In the genomic region with DNA sequence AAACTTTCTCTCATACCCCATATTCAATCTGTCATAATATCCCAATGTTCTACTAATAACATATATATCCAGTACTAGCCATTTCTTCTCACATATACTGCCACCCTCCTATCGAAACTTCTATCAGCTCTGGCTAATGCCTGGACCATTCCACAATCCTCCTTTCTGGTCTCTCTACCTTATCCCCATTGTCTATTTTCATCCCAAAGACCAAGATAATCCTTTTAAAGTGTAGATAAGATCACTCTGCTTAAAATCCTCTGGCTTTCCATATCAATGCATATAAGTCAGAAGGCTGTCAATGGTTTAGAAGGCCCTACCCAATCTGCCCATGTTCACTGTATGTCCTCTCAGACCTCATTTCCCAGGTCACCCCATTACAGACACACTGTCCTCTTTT, we compare ENCODE assay signal across 22 cellular contexts.
"Had no signal": no experiment of that assay in that cellular context is flagged by ENCODE, and none has a peak within 500 bp of the region (broad histone marks: within the 10 kb centered on the region; RNA-seq: fewer than 3 reads in every experiment).

No MANE protein-coding gene starts in this region.

- H3K4me3 Mint-ChIP-seq: naive thymus-derived CD4-positive, alpha-beta T cell; natural killer cell treated with Interleukin-12 subunit alpha and Interleukin-12 subunit beta and Interleukin-15 and Interleukin-18, amount 100 ng/mL, for 72 hours; stimulated activated memory B cell treated with anti-CD40 and anti-IgM and Interleukin-4, amounts not matched to agents 10 μg/mL and 1 μg/mL and 100 μg/mL, for 72 hours; stimulated activated naive CD8-positive, alpha-beta T cell treated with anti-CD3 and anti-CD28 coated beads, Interleukin-15, amount 100 ng/mL, for 72 hours; type B pancreatic cell had no signal

- ATAC-seq: mucosa of descending colon; naive thymus-derived CD4-positive, alpha-beta T cell; natural killer cell treated with Interleukin-12 subunit alpha and Interleukin-12 subunit beta and Interleukin-15 and Interleukin-18, amount 100 ng/mL, for 72 hours; right cardiac atrium; sciatic nerve; stimulated activated memory B cell treated with anti-CD40 and anti-IgM and Interleukin-4, amounts not matched to agents 10 μg/mL and 1 μg/mL and 100 μg/mL, for 72 hours; stimulated activated naive CD8-positive, alpha-beta T cell treated with anti-CD3 and anti-CD28 coated beads, Interleukin-15, amount 100 ng/mL, for 72 hours had no signal

- H3K9me3 Mint-ChIP-seq: stimulated activated memory B cell treated with anti-CD40 and anti-IgM and Interleukin-4, amounts not matched to agents 10 μg/mL and 1 μg/mL and 100 μg/mL, for 72 hours had no signal

- H3K27me3 ChIP-seq: hepatocyte, ovary, spleen, tibial nerve, uterus had no signal

- H2AFZ ChIP-seq: hepatocyte had no signal

- H3K4me1 ChIP-seq: left ventricle myocardium inferior, tibial nerve, uterus had no signal

- H3K4me3 ChIP-seq: hepatocyte, left ventricle myocardium inferior, lung, mucosa of descending colon, ovary, spleen, tibial nerve, uterus had no signal

- H3K4me1 Mint-ChIP-seq: naive thymus-derived CD4-positive, alpha-beta T cell had no signal

- H3K9me3 ChIP-seq: mucosa of descending colon, ovary, tibial nerve, uterus had no signal

- H3K36me3 ChIP-seq: left ventricle myocardium inferior, ovary, uterus had no signal

- H3K4me2 ChIP-seq: hepatocyte had no signal

- H3K79me2 ChIP-seq: hepatocyte had no signal

- H3K27ac Mint-ChIP-seq: progenitor cell of endocrine pancreas, type B pancreatic cell had no signal

- H3K27ac ChIP-seq: hepatocyte, left ventricle myocardium inferior, ovary, spleen, tibial nerve, uterus had no signal

- H3K27me3 Mint-ChIP-seq: naive thymus-derived CD4-positive, alpha-beta T cell; natural killer cell treated with Interleukin-12 subunit alpha and Interleukin-12 subunit beta and Interleukin-15 and Interleukin-18, amount 100 ng/mL, for 72 hours; progenitor cell of endocrine pancreas; stimulated activated memory B cell treated with anti-CD40 and anti-IgM and Interleukin-4, amounts not matched to agents 10 μg/mL and 1 μg/mL and 100 μg/mL, for 72 hours; stimulated activated naive CD8-positive, alpha-beta T cell treated with anti-CD3 and anti-CD28 coated beads, Interleukin-15, amount 100 ng/mL, for 72 hours; type B pancreatic cell had no signal

- DNase-seq: islet precursor cell; left ventricle myocardium inferior; midbrain; mucosa of descending colon; naive thymus-derived CD4-positive, alpha-beta T cell; ovary; right cardiac atrium; small intestine; spleen; stimulated activated CD4-positive, alpha-beta T cell treated with anti-CD3 and anti-CD28 coated beads, Interleukin-4, amount 100 ng/mL, for 24 hours; stimulated activated naive CD4-positive, alpha-beta T cell treated with Interleukin-2 at 50 U/mL for 16 hours; stimulated activated naive CD8-positive, alpha-beta T cell treated with anti-CD3 and anti-CD28 coated beads, Interleukin-15, amount 100 ng/mL, for 72 hours; substantia nigra; uterus had no signal
